Comparison of ENCODE assay signal across 12 cellular contexts in the genomic region with DNA sequence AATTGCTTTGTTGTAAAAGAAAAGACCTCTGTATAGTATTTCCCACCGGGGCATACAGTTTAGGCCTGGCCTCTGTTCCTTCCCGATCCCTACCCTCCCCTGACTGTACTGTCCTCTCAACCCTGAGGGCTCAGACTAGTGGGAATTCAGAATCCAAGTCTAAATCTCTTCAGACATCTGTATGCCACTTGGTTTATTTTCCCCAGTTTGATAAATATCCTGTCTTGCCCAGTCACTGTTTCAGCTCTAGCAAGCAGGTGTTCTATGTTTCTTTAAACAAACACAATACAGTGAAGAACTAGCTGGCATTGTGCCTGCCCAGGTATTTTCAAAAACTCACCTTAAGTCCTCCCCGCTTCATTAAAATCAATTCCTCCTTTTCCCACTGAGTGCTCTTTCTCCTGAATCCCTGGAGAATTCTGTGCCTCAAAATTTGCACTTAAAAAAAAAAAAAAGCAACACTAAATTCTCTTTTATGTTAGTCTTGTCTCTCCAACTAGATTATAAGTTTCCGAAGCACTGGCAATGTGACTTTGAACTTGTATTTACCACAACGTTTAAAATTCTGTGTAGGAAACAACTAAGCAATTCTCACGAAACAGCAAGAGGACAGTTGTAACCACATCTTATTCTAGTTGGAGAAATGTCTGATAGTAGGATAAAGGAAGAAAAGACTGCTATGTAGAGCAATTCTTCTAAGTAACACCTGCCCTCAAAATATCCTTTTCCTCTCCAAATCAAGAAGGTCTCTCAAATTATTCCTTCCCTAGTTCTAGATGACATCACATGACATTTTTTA.
A peak's percentile ranks its signal among the peaks of the same experiment; 100 is the strongest.
DNase-seq lines count a peak whose midpoint lies in the region; ATAC-seq, FAIRE-seq and TF ChIP-seq lines count a peak whose summit lies in the region.
"Had no signal": no experiment of that assay in that cellular context is flagged by ENCODE, and none has a peak within 500 bp of the region (broad histone marks: within the 10 kb centered on the region; RNA-seq: fewer than 3 reads in every experiment).

No MANE protein-coding gene starts in this region.

- H3K79me2 ChIP-seq in Loucy (ENCODE audit: insufficient read depth, low read length): no peaks in the 10 kb centered on the region

- H3K4me1 ChIP-seq in Loucy (ENCODE audit: insufficient read depth, low read length, poor library complexity, severe bottlenecking): peaks cover 34% of the 10 kb centered on the region
- peaks cover 7% of the 10 kb centered on the region for H3K4me1 ChIP-seq in lower lobe of right lung
- peaks cover 0 to 4% of the 10 kb centered on the region in 2 donors for H3K4me1 ChIP-seq in uterus

- peaks cover 71% of the 10 kb centered on the region for H3K4me1 Mint-ChIP-seq in T-helper 1 cell treated with Interleukin-12 subunit alpha and Interleukin-12 subunit beta and Interleukin-4 antibody, amounts not matched to agents 30 μg/mL and 1 μg/mL, for 36 hours (ENCODE audit: low read depth)

- no peaks in the 10 kb centered on the region for H3K9me2 ChIP-seq in Loucy (replicated peaks; ENCODE audit: low read depth, low read length)

- DNase-seq in T-helper 1 cell (no peak), NCI-H748 treated with DMSO at 0.1 percent for 48 hours (lab: John Stamatoyannopoulos, UW) (peak; percentile 80), lower lobe of right lung (no peak), A172 (ENCODE audit: low spot score) (no peak), RCC 7860 (ENCODE audit: low spot score) (no peak), uterus (no peak)
- DNase-seq: dermis blood vessel endothelial cell, mesendoderm, ovary had no signal

- peak overlapping the region; percentile 89 for H3K27ac Mint-ChIP-seq in T-helper 1 cell treated with Interleukin-12 subunit alpha and Interleukin-12 subunit beta and Interleukin-4 antibody, amounts not matched to agents 30 μg/mL and 1 μg/mL, for 36 hours

- H3K36me3 Mint-ChIP-seq in T-helper 1 cell treated with Interleukin-12 subunit alpha and Interleukin-12 subunit beta and Interleukin-4 antibody, amounts not matched to agents 30 μg/mL and 1 μg/mL, for 36 hours (ENCODE audit: low read depth): peaks cover 14% of the 10 kb centered on the region

- no peak overlapping the region for H2AFZ ChIP-seq in Loucy (ENCODE audit: low read length)

- peak overlapping the region; percentile 56 for H3K4me2 ChIP-seq in Loucy (ENCODE audit: low read depth, low read length, poor library complexity, severe bottlenecking)

- peak overlapping the region; percentile 81 for H3K4me3 Mint-ChIP-seq in T-helper 1 cell treated with Interleukin-12 subunit alpha and Interleukin-12 subunit beta and Interleukin-4 antibody, amounts not matched to agents 30 μg/mL and 1 μg/mL, for 36 hours

- H3K9me3 ChIP-seq in Loucy (ENCODE audit: insufficient read depth, low read depth, low read length) (no peaks in the 10 kb centered on the region), lower lobe of right lung (no peaks in the 10 kb centered on the region), uterus (no peaks in the 10 kb centered on the region)
- H3K9me3 ChIP-seq: ovary had no signal

- FAIRE-seq in RCC 7860 (lab: Jason Lieb, UNC): no peak

- H3K27ac ChIP-seq in lower lobe of right lung: no peak overlapping the region
- H3K27ac ChIP-seq in uterus: peak overlapping the region in 1 of 2 donors; percentile 21
- H3K27ac ChIP-seq: HL-60, ovary had no signal

- H3K4me3 ChIP-seq in Loucy (ENCODE audit: low read length, poor library complexity, severe bottlenecking): peak overlapping the region; percentile 31
- H3K4me3 ChIP-seq in lower lobe of right lung: no peak overlapping the region
- H3K4me3 ChIP-seq in uterus: no peak overlapping the region
- H3K4me3 ChIP-seq: ovary had no signal

- no peaks in the 10 kb centered on the region for H3K36me3 ChIP-seq in Loucy (ENCODE audit: insufficient read depth, low read length)
- no peaks in the 10 kb centered on the region for H3K36me3 ChIP-seq in lower lobe of right lung
- no peaks in the 10 kb centered on the region for H3K36me3 ChIP-seq in uterus
- H3K36me3 ChIP-seq: ovary had no signal

- TF ChIP-seq POLR2A in uterus (IDR thresholded peaks at IDR 0.05): no peak

- intact Hi-C loops in lower lobe of right lung (cut with DNase I): no loop called here
- intact Hi-C loops in uterus (cut with DNase I; ENCODE audit: low total_unique reads): no loop called here

- H3K27me3 ChIP-seq in Loucy (ENCODE audit: insufficient read depth, low read length, poor library complexity, severe bottlenecking): no peaks in the 10 kb centered on the region
- H3K27me3 ChIP-seq in lower lobe of right lung (ENCODE audit: low read depth): no peaks in the 10 kb centered on the region
- no peaks in the 10 kb centered on the region for H3K27me3 ChIP-seq in uterus
- H3K27me3 ChIP-seq: ovary had no signal

- peak overlapping the region; percentile 47 for H3K9ac ChIP-seq in Loucy (ENCODE audit: low read depth, low read length, poor library complexity, severe bottlenecking)

- no peaks in the 10 kb centered on the region for H4K20me1 ChIP-seq in Loucy (ENCODE audit: insufficient read depth, low read length, poor library complexity, severe bottlenecking)

- no peaks in the 10 kb centered on the region for H3K27me3 Mint-ChIP-seq in T-helper 1 cell treated with Interleukin-12 subunit alpha and Interleukin-12 subunit beta and Interleukin-4 antibody, amounts not matched to agents 30 μg/mL and 1 μg/mL, for 36 hours (ENCODE audit: low read depth)

- H3F3A ChIP-seq in Loucy (ENCODE audit: low read depth): no peaks in the 10 kb centered on the region

- H3K9me3 Mint-ChIP-seq in T-helper 1 cell treated with Interleukin-12 subunit alpha and Interleukin-12 subunit beta and Interleukin-4 antibody, amounts not matched to agents 30 μg/mL and 1 μg/mL, for 36 hours: peaks cover 4% of the 10 kb centered on the region

- TF ChIP-seq CTCF in Loucy (conservative IDR thresholded peaks at IDR 0.05; ENCODE audit: low read length): no peak
- no peak for TF ChIP-seq CTCF in lower lobe of right lung (IDR thresholded peaks at IDR 0.05)
- no peak for TF ChIP-seq CTCF in uterus (IDR thresholded peaks at IDR 0.05)

- peak; percentile 56 to 65 for ATAC-seq in lower lobe of right lung
